Comparison of ENCODE assay signal across 8 cellular contexts in the genomic region with DNA sequence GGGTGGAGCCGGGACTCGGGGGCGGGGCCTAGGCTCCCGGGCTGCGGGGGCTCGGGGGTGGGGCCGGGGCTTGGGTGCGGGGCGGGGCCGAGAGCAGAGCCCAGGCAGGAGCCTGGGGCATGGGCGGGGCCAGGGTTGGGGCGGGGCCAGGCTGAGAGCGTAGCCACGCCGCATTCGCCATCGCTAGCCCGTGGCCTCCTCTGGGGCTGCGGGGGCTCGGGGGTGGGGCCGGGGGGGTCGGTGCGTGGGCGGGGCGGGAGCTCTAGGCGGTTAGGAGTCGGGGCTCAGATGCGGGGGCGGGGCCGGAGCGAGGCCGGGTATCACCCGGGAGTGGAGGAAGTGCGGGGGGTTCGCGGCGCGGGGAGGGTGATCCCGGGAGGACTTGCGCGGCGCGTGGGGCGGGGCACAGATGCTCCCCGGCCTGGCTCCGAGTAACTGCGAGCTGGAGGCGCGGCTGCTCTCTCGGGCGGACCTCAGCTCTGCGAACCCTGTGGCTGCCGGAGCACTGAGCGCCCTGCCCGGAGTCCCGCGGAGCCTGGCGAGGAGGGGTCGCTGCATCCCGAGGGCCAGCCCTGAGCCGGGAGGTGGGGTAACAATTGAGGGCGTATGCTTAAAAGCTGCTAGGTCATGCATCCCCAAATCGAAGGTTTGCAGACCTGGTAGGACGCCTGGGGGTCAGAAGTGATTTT. TPM values are rescaled to one million over a fixed set of nuclear protein-coding genes. Genes with fewer than 3 reads are reported as not detected.
DNase-seq lines count a peak whose midpoint lies in the region; ATAC-seq and TF ChIP-seq lines count a peak whose summit lies in the region.

No MANE protein-coding gene starts in this region.

- intact Hi-C loops in Caco-2 (cut with micrococcal nuclease; ENCODE audit: unreplicated experiment), result loop anchor here (1.0 kb wide), 2 partner anchors 62 to 81 kb away; no protein-coding TSS in a partner anchor

- H3K9me3 Mint-ChIP-seq in Caco-2 (ENCODE audit: unreplicated experiment) (no peaks in the 10 kb centered on the region), endodermal cell (peaks cover 13% of the 10 kb centered on the region)

- CTCF ChIA-PET in Caco-2 (lab: Charles Lee), result interaction anchor here (0.7 to 1.8 kb wide), 5 partner anchors 10 to 1147 kb away, joined by 4 to 14 read pairs (median 6); a partner anchor contains a TSS

- H3K4me1 ChIP-seq in Caco-2 (peaks cover 13% of the 10 kb centered on the region), HUES48 (ENCODE audit: control insufficient read depth, insufficient read depth, low read length) (peaks cover 18% of the 10 kb centered on the region), NT2/D1 (ENCODE audit: insufficient read depth, insufficient read length) (no peaks in the 10 kb centered on the region), endodermal cell (ENCODE audit: control insufficient read depth, insufficient read depth, low read length) (no peaks in the 10 kb centered on the region), mesodermal cell (ENCODE audit: control insufficient read depth, insufficient read depth, low read length, poor library complexity, severe bottlenecking) (no peaks in the 10 kb centered on the region)

- H3K4me1 Mint-ChIP-seq in Caco-2 (ENCODE audit: low read depth, unreplicated experiment) (peaks cover 18% of the 10 kb centered on the region), endodermal cell (peaks cover 15% of the 10 kb centered on the region)

- H3K36me3 Mint-ChIP-seq in Caco-2 (ENCODE audit: insufficient read depth, unreplicated experiment) (no peaks in the 10 kb centered on the region), endodermal cell (ENCODE audit: low read depth) (peaks cover 22% of the 10 kb centered on the region)

- H3K27ac ChIP-seq in HUES48 (ENCODE audit: low read depth, low read length) (peak overlapping the region; percentile 80), endodermal cell (ENCODE audit: low read depth, low read length) (no peak overlapping the region), mesodermal cell (ENCODE audit: low read depth, low read length, severe bottlenecking) (peak overlapping the region; percentile 60)

- H3K9me3 ChIP-seq in Caco-2 (no peaks in the 10 kb centered on the region), HUES48 (ENCODE audit: control insufficient read depth, insufficient read depth, low read length) (no peaks in the 10 kb centered on the region; the same call in 1 of the 2 replicates), NT2/D1 (ENCODE audit: insufficient read depth, low read length) (peaks cover 17% of the 10 kb centered on the region), endodermal cell (ENCODE audit: control insufficient read depth, low read length) (peaks cover 25% of the 10 kb centered on the region), mesodermal cell (ENCODE audit: control insufficient read depth, low read length) (peaks cover 14% of the 10 kb centered on the region)

- WGBS in endodermal cell (ENCODE audit: insufficient coverage in 1 of 2, insufficient read length in 1 of 2), 2 experiments, result 1 to 4% methylated on average over 4 to 58 of the region's 64 CpGs
- WGBS in mesodermal cell (ENCODE audit: insufficient coverage in 2 of 2), 2 experiments, result 2% methylated on average over 28 to 31 of the region's 64 CpGs

- peaks cover 1% of the 10 kb centered on the region; the same call in 1 of the 2 replicates for H3K36me3 ChIP-seq in Caco-2 (ENCODE audit: control insufficient read depth, insufficient read depth, low read length)
- H3K36me3 ChIP-seq in HUES48 (ENCODE audit: control insufficient read depth, insufficient read depth, low read length), result peaks cover 14% of the 10 kb centered on the region
- H3K36me3 ChIP-seq in NT2/D1 (ENCODE audit: insufficient read depth, insufficient read length, low read length), result peaks cover 23% of the 10 kb centered on the region
- H3K36me3 ChIP-seq in endodermal cell (ENCODE audit: control insufficient read depth, insufficient read depth, low read length), result peaks cover under 1% of the 10 kb centered on the region
- peaks cover 27% of the 10 kb centered on the region for H3K36me3 ChIP-seq in mesodermal cell (ENCODE audit: control insufficient read depth, insufficient read depth, low read length)

- no peak overlapping the region for H3K27ac Mint-ChIP-seq in Caco-2 (ENCODE audit: unreplicated experiment)
- peak overlapping the region; percentile 57 for H3K27ac Mint-ChIP-seq in endodermal cell

- peak overlapping the region; percentile 32 for H3K9ac ChIP-seq in HUES48 (ENCODE audit: low read depth, low read length)
- H3K9ac ChIP-seq in NT2/D1 (ENCODE audit: insufficient read length, low read depth), result peak overlapping the region; percentile 67
- no peak overlapping the region for H3K9ac ChIP-seq in endodermal cell (ENCODE audit: extremely low read depth, low read length, poor library complexity, severe bottlenecking)

- TF ChIP-seq CTCF in Caco-2 (IDR thresholded peaks at IDR 0.05; ENCODE audit: insufficient read depth in 1 of 2, low read depth in 1 of 2, low read length in 1 of 2, severe bottlenecking in 1 of 2, unreplicated experiment in 1 of 2) (no peak), endodermal cell (conservative IDR thresholded peaks at IDR 0.05) (peak; percentile 19)

- H3K27me3 Mint-ChIP-seq in Caco-2 (ENCODE audit: insufficient read depth, unreplicated experiment) (peaks cover 3% of the 10 kb centered on the region), endodermal cell (ENCODE audit: insufficient read depth) (peaks cover 5% of the 10 kb centered on the region)

- H3K4me3 Mint-ChIP-seq in Caco-2 (ENCODE audit: unreplicated experiment), result peak overlapping the region; percentile 72
- H3K4me3 Mint-ChIP-seq in endodermal cell, result peak overlapping the region; percentile 84

- H3K4me3 ChIP-seq in Caco-2 (ENCODE audit: low read depth, low read length) (peak overlapping the region; percentile 67), HUES48 (ENCODE audit: low read depth, low read length) (peak overlapping the region; percentile 57), NT2/D1 (ENCODE audit: insufficient read length, low read depth) (peak overlapping the region; percentile 58), endodermal cell (ENCODE audit: low read length) (peak overlapping the region; percentile 78), mesodermal cell (ENCODE audit: extremely low read depth, insufficient read depth, low read length, poor library complexity, severe bottlenecking) (peak overlapping the region; percentile 49)

- POLR2A ChIA-PET in Caco-2 (lab: Charles Lee), result interaction anchor here (0.7 to 2.1 kb wide), 6 partner anchors 9 to 345 kb away, joined by 3 to 13 read pairs (median 10); a partner anchor contains a TSS

- DNase-seq in Caco-2 (peak; percentile 90 to 92), NT2/D1 (ENCODE audit: low read depth, low spot score) (peak; percentile 71), endodermal cell (peak; percentile 98)
- DNase-seq in activated CD8-positive, alpha-beta memory T cell treated with anti-CD3 and anti-CD28 coated beads, Interleukin-2, amount 50 U/mL, for 4 hours, result peak; percentile 97
- DNase-seq in stimulated activated CD8-positive, alpha-beta memory T cell treated with anti-CD3 and anti-CD28 coated beads, Interleukin-15, amount 100 ng/mL, for 1 hour (ENCODE audit: low read depth), result peak; percentile 89

- BruUV-seq in Caco-2 (replicated peaks; lab: Mats Ljungman, UMichigan), result no TSS peak

- ATAC-seq in GM21390 (IDR thresholded peaks at IDR 0.05; ENCODE audit: unreplicated experiment), result peak; percentile 71

- H3K27me3 ChIP-seq in Caco-2 (replicated peaks; ENCODE audit: control insufficient read depth, insufficient read depth, low read length), result no peaks in the 10 kb centered on the region
- H3K27me3 ChIP-seq in HUES48 (ENCODE audit: control insufficient read depth, insufficient read depth, low read length), result no peaks in the 10 kb centered on the region
- H3K27me3 ChIP-seq in NT2/D1 (ENCODE audit: insufficient read depth, insufficient read length), result no peaks in the 10 kb centered on the region
- H3K27me3 ChIP-seq in endodermal cell (ENCODE audit: control insufficient read depth, insufficient read depth, low read length, poor library complexity, severe bottlenecking), result no peaks in the 10 kb centered on the region

RNA-seq across cellular contexts. Expression of a gene that starts 0.4 kb away (rescaled TPM):
- total RNA-seq in Caco-2 (2022) (21.1 and 24.6 TPM in 2 replicates), endodermal cell (10 to 100 TPM; 40.4 to 58.2 TPM)
- 66.9 TPM for polyA plus RNA-seq in endodermal cell (2013, experiment 1 of 2)
- 67.6 TPM for polyA plus RNA-seq in endodermal cell (2013, experiment 2 of 2)
- polyA plus RNA-seq in mesodermal cell (2013, experiment 1 of 2), result 70.9 TPM
- 81.0 TPM for polyA plus RNA-seq in mesodermal cell (2013, experiment 2 of 2)

RNA-seq across cellular contexts. Expression of a gene that starts 56.9 kb away (rescaled TPM):
- not detected in 2 replicates for total RNA-seq in Caco-2 (2022)
- not detected for total RNA-seq in endodermal cell
- not detected for polyA plus RNA-seq in endodermal cell (2013, experiment 1 of 2)
- not detected for polyA plus RNA-seq in endodermal cell (2013, experiment 2 of 2)
- polyA plus RNA-seq in mesodermal cell (2013, experiment 1 of 2), result not detected
- not detected for polyA plus RNA-seq in mesodermal cell (2013, experiment 2 of 2)
